ENCODE assay signal across 1 cellular context in genomic region chr19:8569066-8569761, GRCh38.
TF ChIP-seq lines count a peak whose summit lies in the region.

No MANE protein-coding gene starts in this region.

TF ChIP-seq in WTC11, 78 proteins besides CTCF, POLR2A, EP300 and RAD21 (continued from another document):
- no peak for TF ChIP-seq TP53 (CRISPR knock-in tag; IDR thresholded peaks at IDR 0.05)
- TF ChIP-seq ZNF121 (CRISPR knock-in tag; IDR thresholded peaks at IDR 0.05): no peak
- no peak for TF ChIP-seq ZBTB21 (CRISPR knock-in tag; IDR thresholded peaks at IDR 0.05; ENCODE audit: borderline replicate concordance)
TF ChIP-seq in WTC11: peak in this region for 0.
